ENCODE assay signal across 1 cellular context in genomic region chr10:124075116-124075955, GRCh38.
TF ChIP-seq lines count a peak whose summit lies in the region.

No MANE protein-coding gene starts in this region.

TF ChIP-seq in GM12878, 131 proteins besides CTCF, POLR2A, EP300 and RAD21:
- TF ChIP-seq SMAD5 (IDR thresholded peaks at IDR 0.05; ENCODE audit: low read depth) (no peak), NFXL1 (IDR thresholded peaks at IDR 0.05; ENCODE audit: borderline replicate concordance) (no peak), NFYA (IDR thresholded peaks at IDR 0.05; ENCODE audit: borderline replicate concordance, low read depth, low read length) (no peak), ZNF217 (IDR thresholded peaks at IDR 0.05) (no peak), SMAD1 (IDR thresholded peaks at IDR 0.05; ENCODE audit: low read depth, partially characterized antibody) (no peak), KLF5 (IDR thresholded peaks at IDR 0.05; ENCODE audit: partially characterized antibody) (no peak), HDGF (IDR thresholded peaks at IDR 0.05) (no peak), SMC3 (IDR thresholded peaks at IDR 0.05; ENCODE audit: borderline replicate concordance, low read length) (no peak), YY1 (IDR thresholded peaks at IDR 0.05; ENCODE audit: low read depth, low read length) (no peak), MEF2A (IDR thresholded peaks at IDR 0.05; ENCODE audit: insufficient read depth, low read depth, low read length) (no peak), CHD2 (IDR thresholded peaks at IDR 0.05; ENCODE audit: borderline replicate concordance, low read depth, low read length) (no peak), PML (IDR thresholded peaks at IDR 0.05; ENCODE audit: low read length) (no peak), LARP7 (IDR thresholded peaks at IDR 0.05) (no peak), YBX1 (IDR thresholded peaks at IDR 0.05) (no peak), BCL3 (IDR thresholded peaks at IDR 0.05; ENCODE audit: borderline replicate concordance, insufficient read depth, low read depth, low read length, poor library complexity, severe bottlenecking) (no peak), STAT3 (IDR thresholded peaks at IDR 0.05; ENCODE audit: low read depth, low read length) (no peak), FOXK2 (IDR thresholded peaks at IDR 0.05) (no peak)
- TF ChIP-seq, protein P1, sequence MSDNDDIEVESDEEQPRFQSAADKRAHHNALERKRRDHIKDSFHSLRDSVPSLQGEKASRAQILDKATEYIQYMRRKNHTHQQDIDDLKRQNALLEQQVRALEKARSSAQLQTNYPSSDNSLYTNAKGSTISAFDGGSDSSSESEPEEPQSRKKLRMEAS (IDR thresholded peaks at IDR 0.05; ENCODE audit: low read depth, low read length) = no peak
